In genomic region chr1:40634901-40635655, GRCh38 we compare ENCODE assay signal across 26 cellular contexts. TPM values are rescaled to one million over a fixed set of nuclear protein-coding genes. Genes with fewer than 3 reads are reported as not detected.
DNase-seq lines count a peak whose midpoint lies in the region; ATAC-seq, FAIRE-seq and TF ChIP-seq lines count a peak whose summit lies in the region.
"Had no signal": no experiment of that assay in that cellular context is flagged by ENCODE, and none has a peak within 500 bp of the region (broad histone marks: within the 10 kb centered on the region; RNA-seq: fewer than 3 reads in every experiment).

No MANE protein-coding gene starts in this region.

- intact Hi-C loops in endothelial cell of umbilical vein (cut with micrococcal nuclease) (no loop called here), sciatic nerve (cut with DNase I) (no loop called here)

- H3K9me3 ChIP-seq in SK-N-SH (no peaks in the 10 kb centered on the region), endothelial cell of umbilical vein (replicated peaks; ENCODE audit: control insufficient read depth, insufficient read depth, low read length) (no peaks in the 10 kb centered on the region)
- H3K9me3 ChIP-seq: esophagus squamous epithelium, testis had no signal

- H3K79me2 ChIP-seq in SK-N-SH (ENCODE audit: insufficient read depth) (no peaks in the 10 kb centered on the region), endothelial cell of umbilical vein (ENCODE audit: control insufficient read depth, insufficient read depth, low read length) (no peaks in the 10 kb centered on the region)

- FAIRE-seq in endothelial cell of umbilical vein (lab: Jason Lieb, UNC): no peak
- FAIRE-seq: HTR-8/SVneo had no signal

- H3F3A ChIP-seq in SK-N-SH (replicated peaks; ENCODE audit: insufficient read depth): no peaks in the 10 kb centered on the region

- no peak for ATAC-seq in SK-N-SH treated with all-trans-retinoic acid at 6 μM for 48 hours
- ATAC-seq in T-cell (replicated peaks in 1 of 4): no peak
- no peak for ATAC-seq in sciatic nerve
- ATAC-seq in esophagus mucosa: no peak
- ATAC-seq: stimulated activated naive B cell treated with anti-CD40 and anti-IgM and Interleukin-4, amounts not matched to agents 10 μg/mL and 1 μg/mL and 100 μg/mL, for 72 hours; T-helper 17 cell had no signal

- no peak overlapping the region for H2AFZ ChIP-seq in SK-N-SH (ENCODE audit: low read depth)
- H2AFZ ChIP-seq in endothelial cell of umbilical vein (ENCODE audit: low read depth, low read length): no peak overlapping the region
- H2AFZ ChIP-seq: PC-9 had no signal

- POLR2A ChIA-PET in SK-N-SH (lab: Yijun Ruan, JAX): interaction anchor here (1.1 kb wide), 1 partner anchor 25 kb away, joined by 3 read pairs; no protein-coding TSS in a partner anchor
- POLR2A ChIA-PET in T-cell (lab: Charles Lee): no interaction called here
- POLR2A ChIA-PET in endothelial cell of umbilical vein (lab: Charles Lee): no interaction called here

- no peaks in the 10 kb centered on the region for H4K20me1 ChIP-seq in SK-N-SH (ENCODE audit: insufficient read depth)
- H4K20me1 ChIP-seq in endothelial cell of umbilical vein (replicated peaks; ENCODE audit: control insufficient read depth, extremely low read depth, insufficient read depth, low read length): no peaks in the 10 kb centered on the region

- WGBS in SK-N-SH (ENCODE audit: low lambda C conversion rate): 72% methylated on average over 6 of the region's 6 CpGs

- TF ChIP-seq RAD21 in SK-N-SH (IDR thresholded peaks at IDR 0.05; ENCODE audit: low read length): no peak

- peak overlapping the region; percentile 53 to 69 for H3K27ac Mint-ChIP-seq in T-cell
- H3K27ac Mint-ChIP-seq: stimulated activated naive B cell treated with anti-CD40 and anti-IgM and Interleukin-4, amounts not matched to agents 10 μg/mL and 1 μg/mL and 100 μg/mL, for 72 hours; T-helper 17 cell had no signal

- peaks cover 3 to 19% (median 9%) of the 10 kb centered on the region in 3 donors for H3K4me1 Mint-ChIP-seq in T-cell

- H3K4me3 Mint-ChIP-seq in T-cell: no peak overlapping the region
- H3K4me3 Mint-ChIP-seq: central memory CD8-positive, alpha-beta T cell; stimulated activated naive B cell treated with anti-CD40 and anti-IgM and Interleukin-4, amounts not matched to agents 10 μg/mL and 1 μg/mL and 100 μg/mL, for 72 hours; T-helper 17 cell had no signal

- BruUV-seq in endothelial cell of umbilical vein (replicated peaks; lab: Mats Ljungman, UMichigan): no TSS peak

- no peak overlapping the region for H3K4me3 ChIP-seq in SK-N-SH (ENCODE audit: low read depth in 2 of 2, low read length in 1 of 2)
- no peak overlapping the region for H3K4me3 ChIP-seq in endothelial cell of umbilical vein (replicated peaks in 1 of 3; ENCODE audit: insufficient read depth in 1 of 3, low read depth in 1 of 3, low read length in 3 of 3)
- H3K4me3 ChIP-seq: esophagus squamous epithelium, PC-9, smooth muscle cell, testis had no signal

- no peaks in the 10 kb centered on the region for H3K9me1 ChIP-seq in endothelial cell of umbilical vein (replicated peaks; ENCODE audit: control insufficient read depth, extremely low read depth, insufficient read depth, low read length)

- no peak for TF ChIP-seq EP300 in SK-N-SH (IDR thresholded peaks at IDR 0.05; ENCODE audit: borderline replicate concordance in 1 of 2, low read depth in 1 of 2, low read length in 1 of 2)

- TF ChIP-seq POLR2A in endothelial cell of umbilical vein (IDR thresholded peaks at IDR 0.05; ENCODE audit: low read depth, low read length): no peak

- H3K27me3 Mint-ChIP-seq in T-cell: no peaks in the 10 kb centered on the region
- H3K27me3 Mint-ChIP-seq: central memory CD8-positive, alpha-beta T cell; naive B cell; stimulated activated naive B cell treated with anti-CD40 and anti-IgM and Interleukin-4, amounts not matched to agents 10 μg/mL and 1 μg/mL and 100 μg/mL, for 72 hours; T-helper 17 cell had no signal

- H3K4me1 ChIP-seq in SK-N-SH (ENCODE audit: control insufficient read depth in 1 of 2, insufficient read depth in 2 of 2, low read depth in 1 of 2, low read length in 1 of 2): peaks cover 0 to 10% of the 10 kb centered on the region in 2 experiments; a peak in 1 of 4 replicates
- H3K4me1 ChIP-seq in endothelial cell of umbilical vein (ENCODE audit: control insufficient read depth, extremely low read depth, insufficient read depth, low read length): no peaks in the 10 kb centered on the region

- H3K27ac ChIP-seq in SK-N-SH (ENCODE audit: low read depth in 2 of 2, low read length in 1 of 2) (peak overlapping the region in 1 of 2 experiments; percentile 59; a peak in 2 of 4 replicates), endothelial cell of umbilical vein (ENCODE audit: insufficient read depth, low read depth, low read length) (no peak overlapping the region)
- H3K27ac ChIP-seq: 22Rv1, esophagus squamous epithelium, PC-9, VCaP had no signal

- H3K9ac ChIP-seq in SK-N-SH (no peak overlapping the region), endothelial cell of umbilical vein (replicated peaks; ENCODE audit: extremely low read depth, insufficient read depth, low read length) (no peak overlapping the region)

- H3K36me3 ChIP-seq in SK-N-SH (replicated peaks in 1 of 2; ENCODE audit: control insufficient read depth in 1 of 2, insufficient read depth in 2 of 2, low read length in 1 of 2): no peaks in the 10 kb centered on the region
- H3K36me3 ChIP-seq in endothelial cell of umbilical vein (ENCODE audit: control insufficient read depth in 2 of 2, extremely low read depth in 1 of 2, insufficient read depth in 2 of 2, low read length in 2 of 2): no peaks in the 10 kb centered on the region
- H3K36me3 ChIP-seq: esophagus squamous epithelium had no signal

- peaks cover 2% of the 10 kb centered on the region for H3K36me3 Mint-ChIP-seq in T-cell
- H3K36me3 Mint-ChIP-seq: naive B cell had no signal

- H3K9me2 ChIP-seq in SK-N-SH: no peaks in the 10 kb centered on the region

- TF ChIP-seq CTCF in SK-N-SH (IDR thresholded peaks at IDR 0.05) (no peak), endothelial cell of umbilical vein (IDR thresholded peaks at IDR 0.05; ENCODE audit: extremely low read depth in 1 of 2, insufficient read depth in 1 of 2, low read depth in 1 of 2, low read length in 2 of 2) (no peak)

- H3K9me3 Mint-ChIP-seq in T-cell: no peaks in the 10 kb centered on the region
- H3K9me3 Mint-ChIP-seq: central memory CD8-positive, alpha-beta T cell had no signal

- H3K4me2 ChIP-seq in SK-N-SH (no peak overlapping the region), endothelial cell of umbilical vein (ENCODE audit: insufficient read depth, low read length) (no peak overlapping the region)
- H3K4me2 ChIP-seq: PC-9, smooth muscle cell had no signal

- H3K27me3 ChIP-seq in SK-N-SH (ENCODE audit: insufficient read depth) (no peaks in the 10 kb centered on the region), endothelial cell of umbilical vein (ENCODE audit: control insufficient read depth in 2 of 2, insufficient read depth in 2 of 2, low read length in 2 of 2) (no peaks in the 10 kb centered on the region)
- H3K27me3 ChIP-seq: esophagus squamous epithelium, testis had no signal

- DNase-seq in SK-N-SH (no peak), T-cell (no peak), endothelial cell of umbilical vein (ENCODE audit: low read depth, low spot score) (peak; percentile 19), sciatic nerve (ENCODE audit: low spot score) (peak; percentile 2), midbrain (lab: John Stamatoyannopoulos, UW) (no peak)
- no peak for DNase-seq in activated naive CD4-positive, alpha-beta T cell treated with anti-CD3 and anti-CD28 coated beads, Interleukin-2, amount 50 U/mL, for 16 hours
- DNase-seq: activated CD4-positive, alpha-beta T cell treated with anti-CD3 and anti-CD28 coated beads, Interleukin-2, amount 50 U/mL, for 1 hour; activated CD8-positive, alpha-beta memory T cell treated with anti-CD3 and anti-CD28 coated beads, Interleukin-2, amount 50 U/mL, for 4 hours; COR-L47; esophagus squamous epithelium; mesenchymal stem cell; naive B cell; NCI-H2029 treated with DMSO at 0.1 percent for 48 hours; NCI-H446; PC-9; stimulated activated CD4-positive, alpha-beta T cell treated with anti-CD3 and anti-CD28 coated beads, Interleukin-2, amount 100 ng/mL, for 48 hours; stimulated activated naive B cell treated with anti-CD40 and anti-IgM and Interleukin-4, amounts not matched to agents 10 μg/mL and 1 μg/mL and 100 μg/mL, for 72 hours; T-helper 17 cell; testis had no signal

- CTCF ChIA-PET in SK-N-SH (lab: Yijun Ruan, JAX): no interaction called here
- CTCF ChIA-PET in T-cell (lab: Charles Lee): no interaction called here
- CTCF ChIA-PET in endothelial cell of umbilical vein (lab: Charles Lee): interaction anchor here (0.8 to 1.4 kb wide), 2 partner anchors 10 to 11 kb away, joined by 3 read pairs; no protein-coding TSS in a partner anchor

- dilution Hi-C loops in endothelial cell of umbilical vein (cut with MboI; ENCODE audit: extremely low pct_ligation_motif_present, low sequenced_read_pairs): no loop called here

RNA-seq across cellular contexts. Expression of gene RIMS3, which starts 30.4 kb away (rescaled TPM):
- polyA plus RNA-seq in SK-N-SH (2012; rRNA removed): 1.9 and 2.9 TPM in 2 replicates
- 1.1 and 1.6 TPM in 2 replicates for polyA plus RNA-seq in SK-N-SH (2012; cell fraction: cytosol; rRNA removed)
- polyA plus RNA-seq in SK-N-SH (2012; cell fraction: nucleus; rRNA removed): 3.5 and 4.9 TPM in 2 replicates
- 1 to 10 TPM; 1.8 to 3.0 (median 2.3) TPM for total RNA-seq in T-cell
- 0.14 and 0.15 TPM in 2 replicates for total RNA-seq in endothelial cell of umbilical vein
- polyA plus RNA-seq in endothelial cell of umbilical vein: 0.08 and 0.14 TPM in 2 replicates
- polyA plus RNA-seq in endothelial cell of umbilical vein (2011; cell fraction: cytosol; rRNA removed): 0.08 and 0.13 TPM in 2 replicates
- polyA plus RNA-seq in endothelial cell of umbilical vein (2011; cell fraction: nucleus; rRNA removed): 0.18 and 0.21 TPM in 2 replicates
- polyA plus RNA-seq in endothelial cell of umbilical vein (2012): 0.09 and 0.29 TPM in 2 replicates
- polyA minus RNA-seq in endothelial cell of umbilical vein: 0.21 and 0.63 TPM in 2 replicates
- polyA minus RNA-seq in endothelial cell of umbilical vein (2011; cell fraction: cytosol; rRNA and poly(A)+ RNA removed): 0.31 TPM
- 0.05 and 0.29 TPM in 2 replicates for polyA minus RNA-seq in endothelial cell of umbilical vein (2011; cell fraction: nucleus; rRNA and poly(A)+ RNA removed)
- total RNA-seq in sciatic nerve: 8.7 TPM
- total RNA-seq in esophagus mucosa: 2.2 TPM

RNA-seq across cellular contexts. Expression of gene NFYC, which starts 56.4 kb away (rescaled TPM):
- 68.0 and 72.4 TPM in 2 replicates for polyA plus RNA-seq in SK-N-SH (2012; rRNA removed)
- polyA plus RNA-seq in SK-N-SH (2012; cell fraction: cytosol; rRNA removed): 36.6 and 49.4 TPM in 2 replicates
- polyA plus RNA-seq in SK-N-SH (2012; cell fraction: nucleus; rRNA removed): 62.5 and 88.2 TPM in 2 replicates
- 10 to 100 TPM; 50.1 to 60.4 (median 52.9) TPM for total RNA-seq in T-cell
- 44.0 and 51.1 TPM in 2 replicates for total RNA-seq in endothelial cell of umbilical vein
- polyA plus RNA-seq in endothelial cell of umbilical vein: 81.7 and 91.7 TPM in 2 replicates
- polyA plus RNA-seq in endothelial cell of umbilical vein (2011; cell fraction: cytosol; rRNA removed): 50.5 and 55.2 TPM in 2 replicates
- polyA plus RNA-seq in endothelial cell of umbilical vein (2011; cell fraction: nucleus; rRNA removed): 72.1 and 73.5 TPM in 2 replicates
- polyA plus RNA-seq in endothelial cell of umbilical vein (2012): 20.6 and 29.0 TPM in 2 replicates
- polyA minus RNA-seq in endothelial cell of umbilical vein: 51.9 and 58.8 TPM in 2 replicates
- 48.7 TPM for polyA minus RNA-seq in endothelial cell of umbilical vein (2011; cell fraction: cytosol; rRNA and poly(A)+ RNA removed)
- 38.7 and 48.5 TPM in 2 replicates for polyA minus RNA-seq in endothelial cell of umbilical vein (2011; cell fraction: nucleus; rRNA and poly(A)+ RNA removed)
- total RNA-seq in sciatic nerve: 46.7 TPM
- total RNA-seq in esophagus mucosa: 40.8 TPM

Comparison
In these comparisons a context has a peak if more than half of its experiments do, and no peak if none do; other contexts are left out.
1. DNase-seq: peak in endothelial cell of umbilical vein (single experiment) and sciatic nerve (single experiment); none in SK-N-SH (single experiment), T-cell (0 of 34), midbrain (single experiment) and activated naive CD4-positive, alpha-beta T cell treated with anti-CD3 and anti-CD28 coated beads, Interleukin-2, amount 50 U/mL, for 16 hours (single experiment).